In genomic region chr20:44454301-44454963, GRCh38 we compare ENCODE assay signal across 25 cellular contexts.
"Had no signal": no experiment of that assay in that cellular context is flagged by ENCODE, and none has a peak within 500 bp of the region (broad histone marks: within the 10 kb centered on the region; RNA-seq: fewer than 3 reads in every experiment).

No MANE protein-coding gene starts in this region.

- H3K36me3 ChIP-seq: brain microvascular endothelial cell, cardiac muscle cell had no signal

- H3K4me3 ChIP-seq: cardiac muscle cell, SK-N-MC had no signal

- ATAC-seq: activated CD8-positive, alpha-beta T cell treated with anti-CD3 and anti-CD28 coated beads for 36 hours; activated T-cell treated with anti-CD3 and anti-CD28 coated beads, Interleukin-2, amount 50 U/mL, for 72 hours; T-cell had no signal

- H3K27ac ChIP-seq: brain microvascular endothelial cell, cardiac muscle cell, SK-N-MC, VCaP had no signal

- DNase-seq: activated CD4-positive, alpha-beta T cell treated with anti-CD3 and anti-CD28 coated beads for 4 hours; activated CD8-positive, alpha-beta memory T cell treated with anti-CD3 and anti-CD28 coated beads, Interleukin-2, amount 50 U/mL, for 4 hours; activated CD8-positive, alpha-beta T cell treated with anti-CD3 and anti-CD28 coated beads for 36 hours; activated gamma-delta T cell treated with Interleukin-2 at 50 U/mL for 16 hours; activated naive CD4-positive, alpha-beta T cell treated with anti-CD3 and anti-CD28 coated beads, Interleukin-2, amount 10 ng/mL, durations not matched to agents 7 days and 5 days; activated naive CD8-positive, alpha-beta T cell treated with anti-CD3 and anti-CD28 coated beads for 36 hours; activated T-cell treated with anti-CD3 and anti-CD28 coated beads, Interleukin-2, amount 50 U/mL, for 72 hours; brain microvascular endothelial cell; cerebellar nuclear complex; Karpas-422; NCI-H1092; NCI-H1417; NCI-H1694 treated with DMSO at 0.1 percent for 48 hours; NCI-H2029 treated with DMSO at 0.1 percent for 48 hours; NCI-H345; NCI-H510A; NCI-H526 treated with DMSO at 0.1 percent for 48 hours; NCI-H82; SIG-M5; T-cell; T-helper 2 cell; T1000 had no signal

- H3K27me3 ChIP-seq: brain microvascular endothelial cell, cardiac muscle cell had no signal
